15 cellular contexts compared by ENCODE assay signal in the genomic region with DNA sequence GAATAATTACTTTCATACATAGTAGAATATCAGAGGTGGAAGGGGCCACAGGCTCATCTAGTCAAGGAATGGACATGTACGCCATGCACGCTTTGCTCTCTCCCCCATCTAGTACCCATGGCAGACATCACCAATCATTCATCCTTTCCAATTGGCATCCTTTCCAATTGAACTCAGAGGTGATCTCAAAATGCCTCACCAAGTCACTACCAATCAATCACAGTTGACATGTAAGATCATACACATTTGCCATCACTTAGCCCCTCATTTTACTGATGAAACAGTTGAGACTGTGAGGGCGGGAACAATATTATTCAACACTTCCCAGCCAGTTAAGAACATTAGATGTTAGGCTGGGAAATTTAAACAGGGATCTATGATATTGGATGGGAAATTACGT.
DNase-seq lines count a peak whose midpoint lies in the region; ATAC-seq, FAIRE-seq and TF ChIP-seq lines count a peak whose summit lies in the region.
"Had no signal": no experiment of that assay in that cellular context is flagged by ENCODE, and none has a peak within 500 bp of the region (broad histone marks: within the 10 kb centered on the region; RNA-seq: fewer than 3 reads in every experiment).

No MANE protein-coding gene starts in this region.

- H3K27ac ChIP-seq in HEK293 (ENCODE audit: extremely low read depth, low read depth, low read length) (no peak overlapping the region), HUES64 (ENCODE audit: low read depth, low read length) (peak overlapping the region; percentile 84; the same call in 1 of the 2 replicates), H1 (ENCODE audit: low read depth, low read length) (peak overlapping the region; percentile 49), neural cell (ENCODE audit: low read length) (no peak overlapping the region)
- H3K27ac ChIP-seq: C4-2B had no signal

- H3K4me2 ChIP-seq in H1 (ENCODE audit: insufficient read depth in 1 of 2, low read depth in 2 of 2, low read length in 2 of 2) (peak overlapping the region; percentile 37 to 47; a peak in 3 of 4 replicates), neural cell (ENCODE audit: low read length) (no peak overlapping the region)

- no peaks in the 10 kb centered on the region for H3F3A ChIP-seq in neural cell (ENCODE audit: insufficient read depth, low read length, poor library complexity, severe bottlenecking)

- H3K79me2 ChIP-seq in H1 (ENCODE audit: control insufficient read depth in 1 of 2, insufficient read depth in 2 of 2, low read length in 2 of 2) (no peaks in the 10 kb centered on the region), neural cell (replicated peaks; ENCODE audit: insufficient read depth, low read length) (no peaks in the 10 kb centered on the region)

- TF ChIP-seq EP300 in H1 (IDR thresholded peaks at IDR 0.05; ENCODE audit: borderline replicate concordance in 1 of 2, low read depth in 2 of 2, low read length in 2 of 2) (no peak), neural cell (conservative IDR thresholded peaks at IDR 0.05; ENCODE audit: poor library complexity, severe bottlenecking) (peak; percentile 72)

- POLR2A ChIA-PET in HEK293 (lab: Yijun Ruan, JAX): no interaction called here
- POLR2A ChIA-PET in H1 (lab: Charles Lee; ENCODE audit: partially characterized antibody): no interaction called here

- no peak overlapping the region for H3K23ac ChIP-seq in H1 (ENCODE audit: insufficient read length)

- H3K9ac ChIP-seq in HUES64 (ENCODE audit: low read depth, low read length): no peak overlapping the region
- H3K9ac ChIP-seq in H1 (replicated peaks in 1 of 4; ENCODE audit: extremely low read depth in 1 of 4, low read depth in 3 of 4, low read length in 3 of 4): no peak overlapping the region
- no peak overlapping the region for H3K9ac ChIP-seq in neural cell (ENCODE audit: low read length)

- H3K27me3 ChIP-seq in HUES64 (ENCODE audit: insufficient read depth, low read length): no peaks in the 10 kb centered on the region
- H3K27me3 ChIP-seq in H1 (replicated peaks in 1 of 4; ENCODE audit: control insufficient read depth in 3 of 4, extremely low read depth in 1 of 4, insufficient read depth in 3 of 4, low read length in 3 of 4): peaks cover 0 to 2% (median 0%) of the 10 kb centered on the region in 4 experiments; a peak in 2 of 7 replicates
- H3K27me3 ChIP-seq in neural cell (ENCODE audit: insufficient read depth, low read depth, low read length): peaks cover 6% of the 10 kb centered on the region

- intact Hi-C loops in left cardiac atrium (cut with DNase I): no loop called here

- WGBS in HUES64: 94% methylated on average over 3 of the region's 4 CpGs
- WGBS in H1 (ENCODE audit: extremely low coverage in 1 of 2, insufficient coverage in 1 of 2, insufficient read length in 1 of 2, insufficient replicate concordance in 2 of 2, low coverage in 1 of 2, low lambda C conversion rate in 2 of 2, missing lambda C conversion rate in 1 of 2), 2 experiments: 78% methylated on average over 4 of the region's 4 CpGs; no CpG with 5 or more reads in 1 of the 2 experiments

- peak overlapping the region; percentile 58 for H3K4ac ChIP-seq in H1 (replicated peaks; ENCODE audit: insufficient read length, low read depth, low read length)

- no peak for TF ChIP-seq POLR2A in H1 (IDR thresholded peaks at IDR 0.05; ENCODE audit: control extremely low read depth in 1 of 2, low read depth in 2 of 2, low read length in 2 of 2)

- peak overlapping the region; percentile 53 for H4K5ac ChIP-seq in H1 (ENCODE audit: insufficient read length, low read depth, low read length)

- H2BK5ac ChIP-seq in H1 (ENCODE audit: low read depth, low read length): peak overlapping the region; percentile 92; the same call in 1 of the 2 replicates

- no peak overlapping the region for H2BK15ac ChIP-seq in H1 (ENCODE audit: low read length)

- H3K56ac ChIP-seq in H1 (replicated peaks; ENCODE audit: insufficient read length, low read depth, low read length): no peak overlapping the region

- peak overlapping the region; percentile 90 for H4K91ac ChIP-seq in H1 (replicated peaks; ENCODE audit: insufficient read length, low read length)

- no peaks in the 10 kb centered on the region for H4K20me1 ChIP-seq in H1 (replicated peaks in 1 of 2; ENCODE audit: control insufficient read depth in 1 of 2, insufficient read depth in 2 of 2, low read length in 2 of 2)
- no peaks in the 10 kb centered on the region for H4K20me1 ChIP-seq in neural cell (ENCODE audit: insufficient read depth)

- H3K36me3 ChIP-seq in HEK293 (ENCODE audit: control insufficient read depth in 2 of 2, insufficient read depth in 1 of 2, low read length in 2 of 2): no peaks in the 10 kb centered on the region
- H3K36me3 ChIP-seq in HUES64 (ENCODE audit: insufficient read depth, low read length): no peaks in the 10 kb centered on the region
- H3K36me3 ChIP-seq in H1 (ENCODE audit: control insufficient read depth in 2 of 4, insufficient read depth in 4 of 4, low read length in 3 of 4): no peaks in the 10 kb centered on the region; a peak in 1 of 8 replicates
- H3K36me3 ChIP-seq in neural cell (ENCODE audit: insufficient read depth, low read length): no peaks in the 10 kb centered on the region

- DNase-seq in H1 (ENCODE audit: low read depth in 1 of 2, low spot score in 2 of 2) (no peak), iPS-NIHi7 (ENCODE audit: extremely low spot score) (no peak), left cardiac atrium (no peak)
- DNase-seq: CD4-positive, alpha-beta memory T cell; DMS79; HFFc6 had no signal

- peak overlapping the region; percentile 92 for H2AK5ac ChIP-seq in H1 (ENCODE audit: low read depth, low read length)

- H3K9me2 ChIP-seq in neural cell (ENCODE audit: insufficient read depth, low read length): no peaks in the 10 kb centered on the region

- H3K23me2 ChIP-seq in H1 (ENCODE audit: low read depth, low read length): no peaks in the 10 kb centered on the region

- peak overlapping the region; percentile 89 for H2BK120ac ChIP-seq in H1 (replicated peaks; ENCODE audit: low read depth, low read length)

- H3K79me1 ChIP-seq in H1 (ENCODE audit: low read depth, low read length): no peaks in the 10 kb centered on the region

- H3K4me3 ChIP-seq in HEK293 (ENCODE audit: low read depth, low read length): no peak overlapping the region
- no peak overlapping the region for H3K4me3 ChIP-seq in HUES64 (ENCODE audit: low read length)
- peak overlapping the region in 1 of 4 experiments; percentile 21; a peak in 1 of 8 replicates for H3K4me3 ChIP-seq in H1 (ENCODE audit: extremely low read depth in 1 of 4, insufficient read depth in 2 of 4, low read depth in 3 of 4, low read length in 4 of 4)
- no peak overlapping the region for H3K4me3 ChIP-seq in neural cell (ENCODE audit: low read length)
- H3K4me3 ChIP-seq: GM12878, K562 had no signal

- H3K9me3 ChIP-seq in HEK293 (ENCODE audit: control insufficient read depth, insufficient read depth, low read depth, low read length) (no peaks in the 10 kb centered on the region), HUES64 (ENCODE audit: insufficient read depth, low read depth, low read length) (no peaks in the 10 kb centered on the region), H1 (ENCODE audit: insufficient read depth in 2 of 2, low read depth in 1 of 2, low read length in 1 of 2) (no peaks in the 10 kb centered on the region), neural cell (ENCODE audit: low read length) (no peaks in the 10 kb centered on the region)

- peak; percentile 28 for FAIRE-seq in H1 (lab: Jason Lieb, UNC)
- FAIRE-seq: A204.1, GM12878, GM19239, K562 had no signal

- H2AFZ ChIP-seq in H1 (ENCODE audit: low read length): no peak overlapping the region
- H2AFZ ChIP-seq in neural cell (ENCODE audit: low read depth, low read length): no peak overlapping the region

- ATAC-seq in GM21526 (IDR thresholded peaks at IDR 0.05; ENCODE audit: low FRiP score, unreplicated experiment): no peak
- no peak for ATAC-seq in left cardiac atrium
- ATAC-seq: GM12878, K562 had no signal

- H2BK12ac ChIP-seq in H1 (ENCODE audit: low read depth, low read length): peak overlapping the region; percentile 51

- TF ChIP-seq RAD21 in H1 (IDR thresholded peaks at IDR 0.05 in 1 of 2, conservative IDR thresholded peaks at IDR 0.05 in 1 of 2; ENCODE audit: low read depth in 2 of 2, low read length in 2 of 2) (no peak), neural cell (conservative IDR thresholded peaks at IDR 0.05) (no peak)

- peak overlapping the region; percentile 66 for H3K18ac ChIP-seq in H1 (ENCODE audit: extremely low read depth, low read length)

- H4K8ac ChIP-seq in H1 (ENCODE audit: extremely low read depth, insufficient read depth, low read length): no peak overlapping the region

- peak overlapping the region; percentile 77 for H2BK20ac ChIP-seq in H1 (ENCODE audit: low read length)

- no peak overlapping the region for H3K14ac ChIP-seq in H1 (ENCODE audit: insufficient read length)

- H3K4me1 ChIP-seq in HEK293 (ENCODE audit: control insufficient read depth, insufficient read depth, low read length): peaks cover 13% of the 10 kb centered on the region
- peaks cover 39% of the 10 kb centered on the region for H3K4me1 ChIP-seq in HUES64 (ENCODE audit: insufficient read depth, low read length)
- H3K4me1 ChIP-seq in H1 (replicated peaks in 1 of 4; ENCODE audit: control insufficient read depth in 3 of 4, insufficient read depth in 4 of 4, low read length in 3 of 4): peaks cover 12 to 24% (median 20%) of the 10 kb centered on the region in 4 experiments

- TF ChIP-seq CTCF in HEK293 (tag by site-specific recombination; IDR thresholded peaks at IDR 0.05): no peak
- TF ChIP-seq CTCF in H1 (IDR thresholded peaks at IDR 0.05; ENCODE audit: control extremely low read depth in 1 of 3, insufficient read depth in 1 of 3, low read depth in 1 of 3, low read length in 3 of 3): no peak
- TF ChIP-seq CTCF in neural cell (IDR thresholded peaks at IDR 0.05; ENCODE audit: poor library complexity, severe bottlenecking): no peak

- CTCF ChIA-PET in HEK293 (lab: Yijun Ruan, JAX): interaction anchor here (0.6 kb wide), 1 partner anchor 532 kb away, joined by 3 read pairs; no protein-coding TSS in a partner anchor
- CTCF ChIA-PET in H1 (lab: Charles Lee; ENCODE audit: partially characterized antibody): interaction anchor here (1.1 kb wide), 1 partner anchor 89 kb away, joined by 4 read pairs; no protein-coding TSS in a partner anchor

TF ChIP-seq in HEK293, 187 proteins besides CTCF, POLR2A, EP300 and RAD21 (continues in another document):
- TF ChIP-seq ZBTB17 (tag by site-specific recombination; IDR thresholded peaks at IDR 0.05): peak; percentile 87

TF ChIP-seq in H1, 55 proteins besides CTCF, POLR2A, EP300 and RAD21 (continues in another document):
- no peak for TF ChIP-seq SP2 (IDR thresholded peaks at IDR 0.05; ENCODE audit: low read length)
- no peak for TF ChIP-seq TAF1 (IDR thresholded peaks at IDR 0.05; ENCODE audit: low read depth, low read length)
- no peak for TF ChIP-seq BCL11A (IDR thresholded peaks at IDR 0.05; ENCODE audit: low read depth in 2 of 2, low read length in 2 of 2)
- no peak for TF ChIP-seq JUND (IDR thresholded peaks at IDR 0.05; ENCODE audit: low read length)

TF ChIP-seq in neural cell, 6 proteins besides CTCF, POLR2A, EP300 and RAD21:
- no peak for TF ChIP-seq MXI1 (conservative IDR thresholded peaks at IDR 0.05; ENCODE audit: poor library complexity, severe bottlenecking)
- TF ChIP-seq POLR2AphosphoS5 (IDR thresholded peaks at IDR 0.05): peak; percentile 27

Comparison
In these comparisons a context has a peak if more than half of its experiments do, and no peak if none do; other contexts are left out.
1. H3K27ac ChIP-seq: peak in HUES64 (single experiment) and H1 (single experiment); none in HEK293 (single experiment) and neural cell (single experiment).